ENCODE assay signal across 8 cellular contexts in genomic region chr6:15245361-15246216, GRCh38. TPM values are rescaled to one million over a fixed set of nuclear protein-coding genes. Genes with fewer than 3 reads are reported as not detected.
DNase-seq lines count a peak whose midpoint lies in the region; FAIRE-seq and TF ChIP-seq lines count a peak whose summit lies in the region.

JARID2 (plus strand) TSS chr6:15246069; CDS start chr6:15246540, 471 bp downstream.

- H3K27me3 Mint-ChIP-seq in HFFc6 (ENCODE audit: insufficient read depth): peaks cover 5% of the 10 kb centered on the region; the same call in 1 of the 2 replicates
- H3K27me3 Mint-ChIP-seq in activated naive CD4-positive, alpha-beta T cell treated with anti-CD3 and anti-CD28 coated beads for 36 hours (ENCODE audit: low read depth): no peaks in the 10 kb centered on the region

- peak within 1 kb of the TSS; percentile 100 for H3K4me3 Mint-ChIP-seq in HFFc6
- peak within 1 kb of the TSS; percentile 100 for H3K4me3 Mint-ChIP-seq in activated naive CD4-positive, alpha-beta T cell treated with anti-CD3 and anti-CD28 coated beads for 36 hours

- peaks cover 22% of the 10 kb centered on the region for H3K4me1 Mint-ChIP-seq in HFFc6 (ENCODE audit: low read depth)
- H3K4me1 Mint-ChIP-seq in activated naive CD4-positive, alpha-beta T cell treated with anti-CD3 and anti-CD28 coated beads for 36 hours (ENCODE audit: low read depth): peaks cover 23% of the 10 kb centered on the region

- CTCF ChIA-PET in activated naive CD4-positive, alpha-beta T cell treated with anti-CD3 and anti-CD28 coated beads for 36 hours (lab: Charles Lee): interaction anchor here (0.6 kb wide), 1 partner anchor 175 kb away, joined by 3 read pairs; no protein-coding TSS in a partner anchor

- TF ChIP-seq CTCF in HFFc6 (IDR thresholded peaks at IDR 0.05) (peak; percentile 32), NB4 (IDR thresholded peaks at IDR 0.05; ENCODE audit: low read depth, low read length) (no peak), neutrophil (IDR thresholded peaks at IDR 0.05) (peak; percentile 29), subcutaneous adipose tissue (IDR thresholded peaks at IDR 0.05; ENCODE audit: low read depth) (no peak)

- intact Hi-C loops in activated naive CD4-positive, alpha-beta T cell treated with anti-CD3 and anti-CD28 coated beads for 36 hours (cut with micrococcal nuclease): loop anchor here (1.0 to 5.0 kb wide), 11 partner anchors 61 to 1128 kb away; partner anchors contain the start of genes CD83 and DTNBP1

- H3K27ac ChIP-seq in neutrophil: peak within 1 kb of the TSS; percentile 98

- H3K4me3 ChIP-seq in NB4 (ENCODE audit: low read depth, low read length): peak within 1 kb of the TSS; percentile 86
- peak within 1 kb of the TSS; percentile 99 to 100 for H3K4me3 ChIP-seq in neutrophil (ENCODE audit: low read depth in 1 of 2, low read length in 1 of 2)

- peak; percentile 69 for TF ChIP-seq POLR2A in NB4 (IDR thresholded peaks at IDR 0.05; ENCODE audit: extremely low read depth, insufficient read length)

- H3K9me3 Mint-ChIP-seq in HFFc6: no peaks in the 10 kb centered on the region
- no peaks in the 10 kb centered on the region for H3K9me3 Mint-ChIP-seq in activated naive CD4-positive, alpha-beta T cell treated with anti-CD3 and anti-CD28 coated beads for 36 hours

- H3K4me1 ChIP-seq in neutrophil (ENCODE audit: control insufficient read depth in 1 of 2, insufficient read depth in 1 of 2, low read depth in 1 of 2, low read length in 1 of 2): peaks cover 42 to 54% of the 10 kb centered on the region in 2 experiments

- H3K36me3 ChIP-seq in neutrophil: no peaks in the 10 kb centered on the region

- H3K9me3 ChIP-seq in neutrophil: no peaks in the 10 kb centered on the region

- DNase-seq in GM04504 (ENCODE audit: low read depth) (peak; percentile 96), HFFc6 (peak; percentile 97), NB4 (ENCODE audit: low read depth) (peak; percentile 99), SK-N-DZ (ENCODE audit: low spot score) (peak; percentile 98), frontal cortex (ENCODE audit: low spot score in 2 of 2) (peak; percentile 93 to 98)
- peak; percentile 98 for DNase-seq in activated naive CD4-positive, alpha-beta T cell treated with anti-CD3 and anti-CD28 coated beads for 36 hours

- no peaks in the 10 kb centered on the region for H3K27me3 ChIP-seq in neutrophil

- peak within 1 kb of the TSS; percentile 95 for H3K27ac Mint-ChIP-seq in HFFc6
- peak within 1 kb of the TSS; percentile 93 for H3K27ac Mint-ChIP-seq in activated naive CD4-positive, alpha-beta T cell treated with anti-CD3 and anti-CD28 coated beads for 36 hours

- H3K36me3 Mint-ChIP-seq in HFFc6 (ENCODE audit: low read depth): peaks cover 11% of the 10 kb centered on the region
- peaks cover 10% of the 10 kb centered on the region for H3K36me3 Mint-ChIP-seq in activated naive CD4-positive, alpha-beta T cell treated with anti-CD3 and anti-CD28 coated beads for 36 hours (ENCODE audit: low read depth)

- FAIRE-seq in frontal cortex (lab: Jason Lieb, UNC): no peak

RNA-seq across cellular contexts. Expression of gene JARID2, which starts in this region (rescaled TPM):
- 10 to 100 TPM in 1 of 6 experiments, 1 to 10 TPM in 5; 8.3 to 10.1 (median 9.5) TPM for total RNA-seq in HFFc6 (2021; fragmentation: NEBNext Ultra II Directional; extraction: Animal tissue kit (Norgen Biotek cat#: 25700))
- 25.1 and 33.1 TPM in 2 replicates for polyA plus RNA-seq in SK-N-DZ (2014; cell fraction: cytosol; rRNA removed)
- polyA plus RNA-seq in SK-N-DZ (2014; cell fraction: nucleus; rRNA removed): 38.6 and 40.6 TPM in 2 replicates
- total RNA-seq in activated naive CD4-positive, alpha-beta T cell treated with anti-CD3 and anti-CD28 coated beads for 36 hours: 10 to 100 TPM; 26.6 to 27.7 TPM
- total RNA-seq in frontal cortex (16.3 TPM), subcutaneous adipose tissue (10 to 100 TPM in 3 of 4 donors, 1 to 10 TPM in 1; 9.8 to 17.2 (median 12.1) TPM)

Comparison
In these comparisons a context has a peak if more than half of its experiments do, and no peak if none do; other contexts are left out.
1. Peak in every context shown above with its lines: DNase-seq, H3K4me3 ChIP-seq and H3K27ac ChIP-seq.
2. CTCF ChIP-seq: peak in HFFc6 (single experiment) and neutrophil (single experiment); none in NB4 (single experiment) and subcutaneous adipose tissue (single experiment).